In the genomic region with DNA sequence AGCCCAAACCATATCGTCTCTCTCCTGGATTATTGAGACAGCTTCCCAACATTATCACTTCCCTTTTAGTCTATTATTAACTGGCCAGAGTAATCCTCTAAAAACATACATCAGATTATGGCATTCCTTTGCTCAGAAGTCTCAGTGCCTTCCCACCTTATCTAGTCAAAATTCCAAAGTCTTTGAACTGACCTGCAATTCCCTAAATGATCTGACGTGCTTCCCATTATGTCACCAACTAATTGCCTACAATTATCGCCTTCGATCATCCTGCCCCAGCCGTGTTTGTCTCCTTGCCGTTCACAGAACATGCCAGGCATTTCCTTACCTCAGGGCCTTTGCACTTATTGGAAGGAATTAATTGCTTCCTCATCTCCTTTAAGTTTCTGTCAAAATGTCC, we compare ENCODE assay signal across 23 cellular contexts.
"Had no signal": no experiment of that assay in that cellular context is flagged by ENCODE, and none has a peak within 500 bp of the region (broad histone marks: within the 10 kb centered on the region; RNA-seq: fewer than 3 reads in every experiment).

No MANE protein-coding gene starts in this region.

- H3K27me3 ChIP-seq: esophagus squamous epithelium, pancreas, suprapubic skin, tibial artery, upper lobe of right lung, vagina had no signal

- ATAC-seq: effector memory CD8-positive, alpha-beta T cell; left lobe of liver; natural killer cell; right cardiac atrium; stimulated activated effector memory CD8-positive, alpha-beta T cell treated with anti-CD3 and anti-CD28 coated beads, Interleukin-12 subunit alpha, Interleukin-12 subunit beta, amount 100 ng/mL, for 72 hours; stimulated activated naive CD8-positive, alpha-beta T cell treated with anti-CD3 and anti-CD28 coated beads, Interleukin-15, Interleukin-2, amounts not matched to agents 100 U/mL and 50 U/mL, for 24 hours; upper lobe of right lung had no signal

- H3K4me1 ChIP-seq: esophagus squamous epithelium, pancreas, suprapubic skin, tibial artery, upper lobe of right lung, vagina had no signal

- H3K27ac Mint-ChIP-seq: dendritic cell treated with granulocyte-macrophage colony-stimulating factor and Interleukin-4, amounts not matched to agents 40 ng/mL and 50 ng/mL, for 4 days; effector memory CD8-positive, alpha-beta T cell; mesothelial cell of epicardium; natural killer cell; progenitor cell of endocrine pancreas; stimulated activated effector memory CD8-positive, alpha-beta T cell treated with anti-CD3 and anti-CD28 coated beads, Interleukin-12 subunit alpha, Interleukin-12 subunit beta, amount 100 ng/mL, for 72 hours had no signal

- H3K36me3 ChIP-seq: esophagus squamous epithelium, pancreas, suprapubic skin, tibial artery, upper lobe of right lung, vagina had no signal

- H3K9me3 Mint-ChIP-seq: dendritic cell treated with granulocyte-macrophage colony-stimulating factor and Interleukin-4, amounts not matched to agents 40 ng/mL and 50 ng/mL, for 4 days; effector memory CD8-positive, alpha-beta T cell; neural crest cell had no signal

- H3K27ac ChIP-seq: esophagus squamous epithelium, pancreas, suprapubic skin, tibial artery, upper lobe of right lung, vagina had no signal

- H3K9me3 ChIP-seq: pancreas, suprapubic skin, upper lobe of right lung, vagina had no signal

- H3K4me3 ChIP-seq: esophagus squamous epithelium, pancreas, suprapubic skin, tibial artery, upper lobe of right lung, vagina had no signal

- DNase-seq: effector memory CD8-positive, alpha-beta T cell; esophagus squamous epithelium; foreskin fibroblast; head of caudate nucleus; hippocampal formation; mammary epithelial cell; natural killer cell; nucleus accumbens; pancreas; right cardiac atrium; stimulated activated CD4-positive, alpha-beta T cell treated with anti-CD3 and anti-CD28 coated beads, Interleukin-4, amount 100 ng/mL, for 1 hour; stimulated activated CD8-positive, alpha-beta memory T cell treated with anti-CD3 and anti-CD28 coated beads, Interleukin-4, amount 100 ng/mL, for 48 hours; stimulated activated naive CD8-positive, alpha-beta T cell treated with anti-CD3 and anti-CD28 coated beads, Interleukin-15, Interleukin-2, amounts not matched to agents 100 U/mL and 50 U/mL, for 24 hours; tibial artery; upper lobe of right lung had no signal

- H3K36me3 Mint-ChIP-seq: natural killer cell; stimulated activated effector memory CD8-positive, alpha-beta T cell treated with anti-CD3 and anti-CD28 coated beads, Interleukin-12 subunit alpha, Interleukin-12 subunit beta, amount 100 ng/mL, for 72 hours had no signal
